13 cellular contexts compared by ENCODE assay signal in genomic region chr11:113840932-113841664, GRCh38. TPM values are rescaled to one million over a fixed set of nuclear protein-coding genes. Genes with fewer than 3 reads are reported as not detected.
DNase-seq lines count a peak whose midpoint lies in the region; ATAC-seq and TF ChIP-seq lines count a peak whose summit lies in the region.
"Had no signal": no experiment of that assay in that cellular context is flagged by ENCODE, and none has a peak within 500 bp of the region (broad histone marks: within the 10 kb centered on the region; RNA-seq: fewer than 3 reads in every experiment).

No MANE protein-coding gene starts in this region.

- peaks cover 30% of the 10 kb centered on the region for H3K36me3 Mint-ChIP-seq in activated B cell treated with CpG ODN at 0.5 μM for 24 hours (ENCODE audit: low read depth)

- TF ChIP-seq CTCF in activated B cell treated with CpG ODN at 0.5 μM for 24 hours (IDR thresholded peaks at IDR 0.05) = no peak

- intact Hi-C loops in activated B cell treated with CpG ODN at 0.5 μM for 24 hours (cut with micrococcal nuclease) = loop anchor here (1.0 to 5.0 kb wide), 4 partner anchors 10 to 136 kb away; partner anchors contain the start of genes USP28 and ZW10

- H3K27ac Mint-ChIP-seq in stimulated activated naive CD8-positive, alpha-beta T cell treated with anti-CD3 and anti-CD28 coated beads, Interleukin-15, amount 100 ng/mL, for 72 hours = peak overlapping the region; percentile 27 to 59
- no peak overlapping the region for H3K27ac Mint-ChIP-seq in activated B cell treated with CpG ODN at 0.5 μM for 24 hours

- no peaks in the 10 kb centered on the region for H3K27me3 Mint-ChIP-seq in stimulated activated naive CD8-positive, alpha-beta T cell treated with anti-CD3 and anti-CD28 coated beads, Interleukin-15, amount 100 ng/mL, for 72 hours
- H3K27me3 Mint-ChIP-seq in activated B cell treated with CpG ODN at 0.5 μM for 24 hours = no peaks in the 10 kb centered on the region

- POLR2A ChIA-PET in activated B cell treated with CpG ODN at 0.5 μM for 24 hours (lab: Charles Lee) = interaction anchor here (0.9 to 1.6 kb wide), 4 partner anchors 9 to 34 kb away, joined by 4 to 13 read pairs (median 6); partner anchors contain the start of gene USP28

- CTCF ChIA-PET in activated B cell treated with CpG ODN at 0.5 μM for 24 hours (lab: Charles Lee) = interaction anchor here (0.9 kb wide), 1 partner anchor 9 kb away, joined by 4 read pairs; no protein-coding TSS in a partner anchor

- H3K9me3 Mint-ChIP-seq in stimulated activated naive CD8-positive, alpha-beta T cell treated with anti-CD3 and anti-CD28 coated beads, Interleukin-15, amount 100 ng/mL, for 72 hours = no peaks in the 10 kb centered on the region
- H3K9me3 Mint-ChIP-seq in activated B cell treated with CpG ODN at 0.5 μM for 24 hours = no peaks in the 10 kb centered on the region

- no peak for ATAC-seq in stimulated activated naive CD8-positive, alpha-beta T cell treated with anti-CD3 and anti-CD28 coated beads, Interleukin-15, amount 100 ng/mL, for 72 hours
- ATAC-seq in stimulated activated naive CD8-positive, alpha-beta T cell treated with anti-CD3 and anti-CD28 coated beads, Interleukin-15, Interleukin-2, amounts not matched to agents 100 U/mL and 50 U/mL, for 24 hours = no peak
- ATAC-seq in HG02885 (IDR thresholded peaks at IDR 0.05; ENCODE audit: poor library complexity, unreplicated experiment) (peak; percentile 43), activated B cell treated with CpG ODN at 0.5 μM for 24 hours (ENCODE audit: low read depth) (peak; percentile 26), GM19467 (IDR thresholded peaks at IDR 0.05; ENCODE audit: unreplicated experiment) (no peak)
- ATAC-seq: SK-N-SH treated with all-trans-retinoic acid at 6 μM for 48 hours had no signal

- no peak for DNase-seq in stimulated activated naive CD8-positive, alpha-beta T cell treated with anti-CD3 and anti-CD28 coated beads, Interleukin-15, amount 100 ng/mL, for 72 hours
- DNase-seq in stimulated activated naive CD8-positive, alpha-beta T cell treated with anti-CD3 and anti-CD28 coated beads, Interleukin-15, Interleukin-2, amounts not matched to agents 100 U/mL and 50 U/mL, for 24 hours = no peak
- DNase-seq in activated B cell treated with CpG ODN at 0.5 μM for 24 hours (no peak), SW 1271 (lab: John Stamatoyannopoulos, UW) (no peak), hippocampal formation (lab: John Stamatoyannopoulos, UW) (no peak), NCI-H226 (no peak)
- DNase-seq: activated effector memory CD4-positive, alpha-beta T cell treated with Interleukin-2 at 50 U/mL for 16 hours; DMS 273 treated with DMSO at 0.1 percent for 48 hours; glutamatergic neuron; WERI-Rb-1 had no signal

- H3K4me3 Mint-ChIP-seq in stimulated activated naive CD8-positive, alpha-beta T cell treated with anti-CD3 and anti-CD28 coated beads, Interleukin-15, amount 100 ng/mL, for 72 hours = no peak overlapping the region
- H3K4me3 Mint-ChIP-seq in activated B cell treated with CpG ODN at 0.5 μM for 24 hours = peak overlapping the region; percentile 67

- H3K4me1 Mint-ChIP-seq in stimulated activated naive CD8-positive, alpha-beta T cell treated with anti-CD3 and anti-CD28 coated beads, Interleukin-15, amount 100 ng/mL, for 72 hours = peaks cover 8% of the 10 kb centered on the region
- H3K4me1 Mint-ChIP-seq in activated B cell treated with CpG ODN at 0.5 μM for 24 hours = peaks cover 35% of the 10 kb centered on the region

RNA-seq across cellular contexts. Expression of gene USP28, which starts 34.3 kb away (rescaled TPM):
- total RNA-seq in activated B cell treated with CpG ODN at 0.5 μM for 24 hours = 39.6 and 49.6 TPM in 2 replicates

Comparison
In these comparisons a context has a peak if more than half of its experiments do, and no peak if none do; other contexts are left out.
1. ATAC-seq: peak in HG02885 (single experiment) and activated B cell treated with CpG ODN at 0.5 μM for 24 hours (single experiment); none in stimulated activated naive CD8-positive, alpha-beta T cell treated with anti-CD3 and anti-CD28 coated beads, Interleukin-15, amount 100 ng/mL, for 72 hours (single experiment), stimulated activated naive CD8-positive, alpha-beta T cell treated with anti-CD3 and anti-CD28 coated beads, Interleukin-15, Interleukin-2, amounts not matched to agents 100 U/mL and 50 U/mL, for 24 hours (single experiment) and GM19467 (single experiment).